In genomic region chr7:2451171-2452073, GRCh38 we compare ENCODE assay signal across 8 cellular contexts. TPM values are rescaled to one million over a fixed set of nuclear protein-coding genes. Genes with fewer than 3 reads are reported as not detected.
DNase-seq lines count a peak whose midpoint lies in the region; ATAC-seq and TF ChIP-seq lines count a peak whose summit lies in the region.

No MANE protein-coding gene starts in this region.

- no peaks in the 10 kb centered on the region for H3K27me3 ChIP-seq in mammary epithelial cell (ENCODE audit: insufficient read depth, low read length)

- ATAC-seq in HG02759 (IDR thresholded peaks at IDR 0.05; ENCODE audit: unreplicated experiment): peak; percentile 86
- peak; percentile 99 for ATAC-seq in activated B cell treated with CpG ODN at 0.5 μM for 24 hours (ENCODE audit: low read depth)
- ATAC-seq in HG03571 (IDR thresholded peaks at IDR 0.05; ENCODE audit: unreplicated experiment): no peak

- POLR2A ChIA-PET in activated B cell treated with CpG ODN at 0.5 μM for 24 hours (lab: Charles Lee): interaction anchor here (0.6 to 2.4 kb wide), 9 partner anchors 17 to 331 kb away, joined by 3 to 12 read pairs (median 4); no protein-coding TSS in a partner anchor

- no peak overlapping the region for H3K27ac ChIP-seq in mammary epithelial cell (ENCODE audit: insufficient read depth, low read depth, low read length)

- no peaks in the 10 kb centered on the region for H3K27me3 Mint-ChIP-seq in activated B cell treated with CpG ODN at 0.5 μM for 24 hours

- no peak overlapping the region for H3K4me3 ChIP-seq in mammary epithelial cell (replicated peaks in 1 of 3; ENCODE audit: insufficient read depth in 1 of 3, low read depth in 2 of 3, low read length in 3 of 3)

- H4K20me1 ChIP-seq in mammary epithelial cell (ENCODE audit: insufficient read depth, low read length): no peaks in the 10 kb centered on the region

- H3K9me3 Mint-ChIP-seq in activated B cell treated with CpG ODN at 0.5 μM for 24 hours: no peaks in the 10 kb centered on the region

- H3K9ac ChIP-seq in mammary epithelial cell (ENCODE audit: insufficient read depth, low read length): no peak overlapping the region

- BruUV-seq in mammary epithelial cell (replicated peaks; lab: Mats Ljungman, UMichigan): no TSS peak

- dilution Hi-C loops in mammary epithelial cell (cut with HindIII; ENCODE audit: low sequenced_read_pairs): no loop called here

- peak overlapping the region; percentile 74 for H3K4me3 Mint-ChIP-seq in activated B cell treated with CpG ODN at 0.5 μM for 24 hours

- peak overlapping the region; percentile 48 for H2AFZ ChIP-seq in mammary epithelial cell (ENCODE audit: low read depth, low read length)

- H3K36me3 ChIP-seq in mammary epithelial cell (ENCODE audit: insufficient read depth, low read length): no peaks in the 10 kb centered on the region

- CTCF ChIA-PET in activated B cell treated with CpG ODN at 0.5 μM for 24 hours (lab: Charles Lee): interaction anchor here (0.6 to 5.6 kb wide), 22 partner anchors 10 to 704 kb away, joined by 3 to 51 read pairs (median 3); no protein-coding TSS in a partner anchor
- CTCF ChIA-PET in mammary epithelial cell (lab: Charles Lee; ENCODE audit: low non-redundant PET): interaction anchor here (0.6 kb wide), 1 partner anchor 17 kb away, joined by 4 read pairs; no protein-coding TSS in a partner anchor

- H3K4me1 Mint-ChIP-seq in activated B cell treated with CpG ODN at 0.5 μM for 24 hours: peaks cover 6% of the 10 kb centered on the region

- no peak overlapping the region for H3K27ac Mint-ChIP-seq in activated B cell treated with CpG ODN at 0.5 μM for 24 hours

- intact Hi-C loops in activated B cell treated with CpG ODN at 0.5 μM for 24 hours (cut with micrococcal nuclease) (loop anchor here (1.0 kb wide), 4 partner anchors 18 to 414 kb away; no protein-coding TSS in a partner anchor), mammary epithelial cell (cut with micrococcal nuclease) (loop anchor here (1.0 to 5.0 kb wide), 4 partner anchors 18 to 701 kb away; no protein-coding TSS in a partner anchor)

- WGBS in mammary epithelial cell (ENCODE audit: low coverage, missing lambda C conversion rate): 21% methylated on average over 21 of the region's 34 CpGs

- H3K9me3 ChIP-seq in mammary epithelial cell (replicated peaks; ENCODE audit: insufficient read depth, low read length): no peaks in the 10 kb centered on the region

- H3K79me2 ChIP-seq in mammary epithelial cell (ENCODE audit: insufficient read depth, low read length): no peaks in the 10 kb centered on the region

- H3K4me2 ChIP-seq in mammary epithelial cell (ENCODE audit: insufficient read depth, low read depth, low read length): peak overlapping the region; percentile 60

- H3K4me1 ChIP-seq in mammary epithelial cell (ENCODE audit: insufficient read depth, low read length): no peaks in the 10 kb centered on the region

- DNase-seq in NCI-H2107 (lab: John Stamatoyannopoulos, UW) (peak; percentile 48), activated B cell treated with CpG ODN at 0.5 μM for 24 hours (peak; percentile 81), mammary epithelial cell (peak; percentile 48), islet precursor cell (peak; percentile 91)
- DNase-seq in stimulated activated CD4-positive, alpha-beta T cell treated with anti-CD3 and anti-CD28 coated beads, Interleukin-12 subunit alpha, Interleukin-12 subunit beta, amount 100 ng/mL, for 48 hours (ENCODE audit: low read depth in 2 of 3, low spot score in 1 of 3): peak; percentile 59 to 87 (median 78)

- H3K36me3 Mint-ChIP-seq in activated B cell treated with CpG ODN at 0.5 μM for 24 hours (ENCODE audit: low read depth): no peaks in the 10 kb centered on the region

- TF ChIP-seq CTCF in GM12873 (IDR thresholded peaks at IDR 0.05; ENCODE audit: insufficient read depth, low read depth, low read length, missing control alignments): peak; percentile 85
- TF ChIP-seq CTCF in activated B cell treated with CpG ODN at 0.5 μM for 24 hours (IDR thresholded peaks at IDR 0.05): peak; percentile 88
- peak; percentile 74 to 91 for TF ChIP-seq CTCF in mammary epithelial cell (conservative IDR thresholded peaks at IDR 0.05 in 1 of 2, IDR thresholded peaks at IDR 0.05 in 1 of 2; ENCODE audit: extremely low read depth in 1 of 2, insufficient read depth in 1 of 2, low read depth in 1 of 2, low read length in 2 of 2)

- in situ Hi-C loops in mammary epithelial cell (cut with MboI; ENCODE audit: low sequenced_read_pairs in 2 of 2): loop anchor here (10.0 to 25.0 kb wide), 2 partner anchors 233 to 236 kb away; partner anchors contain the start of gene AMZ1 (in 2 of the 2)

RNA-seq across cellular contexts. Expression of gene GRIFIN, which starts 24.8 kb away (rescaled TPM):
- total RNA-seq in activated B cell treated with CpG ODN at 0.5 μM for 24 hours (not detected in 2 replicates), mammary epithelial cell (not detected)
- not detected for polyA plus RNA-seq in mammary epithelial cell
- not detected for polyA minus RNA-seq in mammary epithelial cell

RNA-seq across cellular contexts. Expression of gene CHST12, which starts 48.0 kb away (rescaled TPM):
- total RNA-seq in activated B cell treated with CpG ODN at 0.5 μM for 24 hours (10.3 and 14.4 TPM in 2 replicates), mammary epithelial cell (10 to 100 TPM in 1 of 2 donors, 1 to 10 TPM in 1; 3.2 to 10.0 TPM)
- 10.7 TPM for polyA plus RNA-seq in mammary epithelial cell
- 9.6 TPM for polyA minus RNA-seq in mammary epithelial cell
